ENCODE assay signal across 20 cellular contexts in the genomic region with DNA sequence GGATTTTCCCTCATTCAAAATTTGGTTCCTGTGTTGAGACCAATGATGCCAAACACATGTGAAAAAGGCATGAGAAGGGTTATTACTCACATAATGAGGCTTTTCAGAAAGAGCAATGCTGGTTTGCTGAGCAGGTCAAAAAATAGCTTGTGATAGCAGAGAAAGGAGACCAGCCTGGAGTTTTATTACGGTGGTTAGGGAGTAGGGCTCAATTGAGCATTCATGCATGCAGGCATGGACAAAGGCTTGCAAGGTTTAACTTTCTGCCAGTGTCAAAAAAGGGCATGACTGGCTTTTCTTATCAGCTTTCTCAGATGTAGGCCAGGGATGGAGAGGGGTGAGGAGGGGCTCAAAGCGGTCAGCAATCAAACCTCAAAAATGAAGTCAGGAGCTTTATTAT.
DNase-seq lines count a peak whose midpoint lies in the region; ATAC-seq and TF ChIP-seq lines count a peak whose summit lies in the region.
"Had no signal": no experiment of that assay in that cellular context is flagged by ENCODE, and none has a peak within 500 bp of the region (broad histone marks: within the 10 kb centered on the region; RNA-seq: fewer than 3 reads in every experiment).

No MANE protein-coding gene starts in this region.

- ATAC-seq in HG02884 (IDR thresholded peaks at IDR 0.05; ENCODE audit: unreplicated experiment) = no peak
- ATAC-seq in activated naive CD8-positive, alpha-beta T cell treated with anti-CD3 and anti-CD28 coated beads, Interleukin-2, amount 50 U/mL, for 24 hours = no peak
- ATAC-seq: Panc1, Right ventricle myocardium inferior had no signal

- H3K27me3 Mint-ChIP-seq in activated naive CD8-positive, alpha-beta T cell treated with anti-CD3 and anti-CD28 coated beads, Interleukin-2, amount 50 U/mL, for 24 hours = no peaks in the 10 kb centered on the region

- no peak for TF ChIP-seq CTCF in astrocyte of the spinal cord (IDR thresholded peaks at IDR 0.05; ENCODE audit: low read depth, low read length)
- TF ChIP-seq CTCF in retinal pigment epithelial cell (conservative IDR thresholded peaks at IDR 0.05; ENCODE audit: low read depth, low read length) = no peak

- in situ Hi-C loops in SK-MEL-5 (cut with HindIII; ENCODE audit: low pct_unique_long_range_greater_than_20kb, low sequenced_read_pairs) = no loop called here
- in situ Hi-C loops in astrocyte of the spinal cord (cut with HindIII; ENCODE audit: low sequenced_read_pairs) = no loop called here

- H3K27ac Mint-ChIP-seq in activated naive CD8-positive, alpha-beta T cell treated with anti-CD3 and anti-CD28 coated beads, Interleukin-2, amount 50 U/mL, for 24 hours = no peak overlapping the region
- H3K27ac Mint-ChIP-seq: CD14-positive monocyte had no signal

- peaks cover 16% of the 10 kb centered on the region for H3K9me3 Mint-ChIP-seq in activated naive CD8-positive, alpha-beta T cell treated with anti-CD3 and anti-CD28 coated beads, Interleukin-2, amount 50 U/mL, for 24 hours

- no peaks in the 10 kb centered on the region for H3K4me1 Mint-ChIP-seq in activated naive CD8-positive, alpha-beta T cell treated with anti-CD3 and anti-CD28 coated beads, Interleukin-2, amount 50 U/mL, for 24 hours
- H3K4me1 Mint-ChIP-seq: CD14-positive monocyte had no signal

- H3K4me3 Mint-ChIP-seq in activated naive CD8-positive, alpha-beta T cell treated with anti-CD3 and anti-CD28 coated beads, Interleukin-2, amount 50 U/mL, for 24 hours = no peak overlapping the region
- H3K4me3 Mint-ChIP-seq: CD14-positive monocyte had no signal

- DNase-seq in SK-MEL-5 (ENCODE audit: low read depth, low spot score) (peak; percentile 13), astrocyte of the spinal cord (ENCODE audit: low read depth, low spot score) (peak; percentile 32), left kidney (ENCODE audit: low read depth, low spot score) (peak; percentile 77), retinal pigment epithelial cell (ENCODE audit: low read depth) (peak; percentile 58), DMS153 treated with DMSO at 0.1 percent for 48 hours (lab: John Stamatoyannopoulos, UW; ENCODE audit: unreplicated experiment) (no peak)
- no peak for DNase-seq in activated naive CD8-positive, alpha-beta T cell treated with anti-CD3 and anti-CD28 coated beads, Interleukin-2, amount 50 U/mL, for 24 hours
- DNase-seq: ACHN, AML-193, COR-L47, IMR-90, NCI-H187 treated with DMSO at 0.1 percent for 48 hours, NCI-H2171 treated with DMSO at 0.1 percent for 48 hours, NCI-H510A, NCI-H82 had no signal

- H3K36me3 Mint-ChIP-seq in activated naive CD8-positive, alpha-beta T cell treated with anti-CD3 and anti-CD28 coated beads, Interleukin-2, amount 50 U/mL, for 24 hours (ENCODE audit: low read depth) = no peaks in the 10 kb centered on the region
- H3K36me3 Mint-ChIP-seq: CD14-positive monocyte had no signal

- H3K4me3 ChIP-seq in astrocyte of the spinal cord (ENCODE audit: low read depth, low read length) (no peak overlapping the region), retinal pigment epithelial cell (ENCODE audit: low read length) (no peak overlapping the region)
- H3K4me3 ChIP-seq: HAP-1, SK-N-MC had no signal

Comparison
In these comparisons a context has a peak if more than half of its experiments do, and no peak if none do; other contexts are left out.
1. DNase-seq: peak in SK-MEL-5 (single experiment), astrocyte of the spinal cord (single experiment), left kidney (single experiment) and retinal pigment epithelial cell (single experiment); none in activated naive CD8-positive, alpha-beta T cell treated with anti-CD3 and anti-CD28 coated beads, Interleukin-2, amount 50 U/mL, for 24 hours (single experiment) and DMS153 treated with DMSO at 0.1 percent for 48 hours (single experiment).